In genomic region chr6:92683769-92684168, GRCh38 we compare ENCODE assay signal across 2 cellular contexts.
TF ChIP-seq lines count a peak whose summit lies in the region.

No MANE protein-coding gene starts in this region.

TF ChIP-seq in H1, 55 proteins besides CTCF, POLR2A, EP300 and RAD21 (continued from another document):
- TF ChIP-seq USF2 (IDR thresholded peaks at IDR 0.05; ENCODE audit: low read length) (no peak), SIRT6 (IDR thresholded peaks at IDR 0.05; ENCODE audit: low read length) (no peak), MAFK (IDR thresholded peaks at IDR 0.05; ENCODE audit: low read depth, low read length) (no peak), TEAD4 (IDR thresholded peaks at IDR 0.05; ENCODE audit: low read depth, low read length) (no peak)

TF ChIP-seq in SK-N-SH treated with all-trans-retinoic acid at 6 μM for 48 hours, 23 proteins besides CTCF, POLR2A, EP300 and RAD21 (continued from another document):
- TF ChIP-seq ARNTL (CRISPR knock-in tag; IDR thresholded peaks at IDR 0.05; ENCODE audit: borderline replicate concordance, low read depth) (no peak), ZNF565 (CRISPR knock-in tag; conservative IDR thresholded peaks at IDR 0.05; ENCODE audit: low read depth) (no peak), TCF4 (CRISPR knock-in tag; IDR thresholded peaks at IDR 0.05; ENCODE audit: borderline replicate concordance) (no peak), ISL1 (CRISPR knock-in tag; IDR thresholded peaks at IDR 0.05) (no peak; the same call in 1 of the 2 replicates), RARB (CRISPR knock-in tag; IDR thresholded peaks at IDR 0.05) (no peak), OSR1 (CRISPR knock-in tag; IDR thresholded peaks at IDR 0.05) (no peak), PPARA (CRISPR knock-in tag; IDR thresholded peaks at IDR 0.05; ENCODE audit: borderline replicate concordance) (no peak), TSHZ2 (CRISPR knock-in tag; IDR thresholded peaks at IDR 0.05) (no peak), GLIS3 (CRISPR knock-in tag; IDR thresholded peaks at IDR 0.05) (no peak), ZNF8 (CRISPR knock-in tag; IDR thresholded peaks at IDR 0.05) (no peak), CSDC2 (CRISPR knock-in tag; IDR thresholded peaks at IDR 0.05) (no peak), CSRNP3 (CRISPR knock-in tag; IDR thresholded peaks at IDR 0.05) (no peak)
